19 cellular contexts compared by ENCODE assay signal in the genomic region with DNA sequence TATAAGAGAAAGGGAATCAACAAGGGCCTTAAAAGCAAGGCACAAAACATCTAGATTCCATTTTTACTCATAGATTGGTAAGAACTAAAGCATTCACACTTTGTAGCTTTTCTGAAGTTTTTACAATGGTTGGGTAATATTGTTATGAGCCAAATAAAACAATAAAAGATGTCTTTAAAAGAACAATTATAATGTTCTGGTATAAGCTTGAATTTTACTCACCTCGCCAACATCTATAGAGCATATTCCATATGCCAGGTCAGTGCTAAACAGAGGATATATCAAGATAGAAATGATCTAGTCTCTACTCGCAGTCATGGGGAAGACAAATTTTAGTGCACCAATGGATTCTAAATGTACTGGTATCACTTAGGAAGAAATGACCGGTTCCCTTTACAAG.
"Had no signal": no experiment of that assay in that cellular context is flagged by ENCODE, and none has a peak within 500 bp of the region (broad histone marks: within the 10 kb centered on the region; RNA-seq: fewer than 3 reads in every experiment).

No MANE protein-coding gene starts in this region.

- H3K4me3 ChIP-seq: left lung, lower lobe of right lung, pancreas, right atrium auricular region, right lobe of liver, smooth muscle cell, suprapubic skin, thoracic aorta, tibial artery, uterus had no signal

- H3K27me3 ChIP-seq: left lung, pancreas, right atrium auricular region, right lobe of liver, suprapubic skin, tibial artery, uterus had no signal

- DNase-seq: hippocampal formation; kidney glomerular epithelial cell; left cardiac atrium; left lung; lower lobe of right lung; mammary epithelial cell; mesenchymal stem cell; naive thymus-derived CD4-positive, alpha-beta T cell; pancreas; right lobe of liver; stimulated activated CD4-positive, alpha-beta T cell treated with anti-CD3 and anti-CD28 coated beads, Interleukin-1b, Interleukin-23, amount 100 ng/mL, for 48 hours; stimulated activated CD4-positive, alpha-beta T cell treated with anti-CD3 and anti-CD28 coated beads, Interleukin-2, amount 100 ng/mL, for 48 hours; stimulated activated naive CD4-positive, alpha-beta T cell; tibial artery; uterus had no signal

- H3K27ac ChIP-seq: left lung, lower lobe of right lung, pancreas, right atrium auricular region, right lobe of liver, suprapubic skin, thoracic aorta, tibial artery, uterus had no signal

- H3K9me3 ChIP-seq: left lung, lower lobe of right lung, pancreas, suprapubic skin, tibial artery, uterus had no signal

- H3K4me2 ChIP-seq: smooth muscle cell had no signal

- H3K4me1 ChIP-seq: left lung, lower lobe of right lung, pancreas, right atrium auricular region, suprapubic skin, tibial artery, uterus had no signal

- H3K36me3 ChIP-seq: left lung, lower lobe of right lung, pancreas, right atrium auricular region, right lobe of liver, suprapubic skin, thoracic aorta, uterus had no signal
